24 cellular contexts compared by ENCODE assay signal in genomic region chr5:173715607-173716006, GRCh38.
DNase-seq lines count a peak whose midpoint lies in the region; ATAC-seq, FAIRE-seq and TF ChIP-seq lines count a peak whose summit lies in the region.
"Had no signal": no experiment of that assay in that cellular context is flagged by ENCODE, and none has a peak within 500 bp of the region (broad histone marks: within the 10 kb centered on the region; RNA-seq: fewer than 3 reads in every experiment).

No MANE protein-coding gene starts in this region.

- H3K4me3 ChIP-seq in HEK293 (ENCODE audit: low read depth, low read length) (no peak overlapping the region), H1 (ENCODE audit: extremely low read depth in 1 of 4, insufficient read depth in 2 of 4, low read depth in 3 of 4, low read length in 4 of 4) (no peak overlapping the region)
- H3K4me3 ChIP-seq: gastrocnemius medialis, hepatocyte, thoracic aorta had no signal

- H3K79me1 ChIP-seq in H1 (ENCODE audit: low read depth, low read length), result no peaks in the 10 kb centered on the region

- H3K18ac ChIP-seq in H1 (ENCODE audit: extremely low read depth, low read length), result no peak overlapping the region

- H2AFZ ChIP-seq in H1 (ENCODE audit: low read length), result no peak overlapping the region
- H2AFZ ChIP-seq: hepatocyte had no signal

- no peaks in the 10 kb centered on the region for H3K36me3 Mint-ChIP-seq in osteocyte (ENCODE audit: unreplicated experiment)

- 94% methylated on average over 7 of the region's 7 CpGs; no CpG with 5 or more reads in 1 of the 2 experiments for WGBS in H1 (ENCODE audit: extremely low coverage in 1 of 2, insufficient coverage in 1 of 2, insufficient read length in 1 of 2, insufficient replicate concordance in 2 of 2, low coverage in 1 of 2, low lambda C conversion rate in 2 of 2, missing lambda C conversion rate in 1 of 2), 2 experiments

- no peaks in the 10 kb centered on the region for H3K4me1 ChIP-seq in HEK293 (ENCODE audit: control insufficient read depth, insufficient read depth, low read length)
- peaks cover 0 to 12% (median 2%) of the 10 kb centered on the region in 4 experiments; a peak in 3 of 7 replicates for H3K4me1 ChIP-seq in H1 (replicated peaks in 1 of 4; ENCODE audit: control insufficient read depth in 3 of 4, insufficient read depth in 4 of 4, low read length in 3 of 4)

- CTCF ChIA-PET in HEK293 (lab: Yijun Ruan, JAX), result interaction anchor here (1.4 kb wide), 1 partner anchor 209 kb away, joined by 4 read pairs; no protein-coding TSS in a partner anchor
- CTCF ChIA-PET in H1 (lab: Charles Lee; ENCODE audit: partially characterized antibody), result interaction anchor here (0.6 to 1.3 kb wide), 3 partner anchors 13 to 329 kb away, joined by 3 read pairs; no protein-coding TSS in a partner anchor

- peak; percentile 52 for DNase-seq in OCI-M1 (lab: John Stamatoyannopoulos, UW)
- DNase-seq in H1 (ENCODE audit: low read depth in 1 of 2, low spot score in 2 of 2), result no peak
- peak; percentile 22 for DNase-seq in posterior vena cava (ENCODE audit: low spot score)
- no peak for DNase-seq in osteocyte (ENCODE audit: extremely low spot score, unreplicated experiment)
- no peak for DNase-seq in GM19239 (ENCODE audit: insufficient read length, low spot score)
- DNase-seq: activated CD4-positive, alpha-beta memory T cell treated with anti-CD3 and anti-CD28 coated beads, Interleukin-2, amount 10 ng/mL, durations not matched to agents 7 days and 5 days; activated effector memory CD4-positive, alpha-beta T cell treated with Interleukin-2 at 50 U/mL for 16 hours; effector CD8-positive, alpha-beta T cell; gastrocnemius medialis; GDM1; GOT3; NCI-H1105; NCI-H2029 treated with DMSO at 0.1 percent for 48 hours; NCI-H2227 treated with DMSO at 0.1 percent for 48 hours; NCI-H82; nephron progenitor cell; stimulated activated naive CD8-positive, alpha-beta T cell treated with anti-CD3 and anti-CD28 coated beads, Interleukin-15, Interleukin-2, amounts not matched to agents 100 U/mL and 50 U/mL, for 24 hours; T-helper 9 cell had no signal

- no peak for TF ChIP-seq EP300 in H1 (IDR thresholded peaks at IDR 0.05; ENCODE audit: borderline replicate concordance in 1 of 2, low read depth in 2 of 2, low read length in 2 of 2)

- TF ChIP-seq POLR2A in H1 (IDR thresholded peaks at IDR 0.05; ENCODE audit: control extremely low read depth in 1 of 2, low read depth in 2 of 2, low read length in 2 of 2), result no peak

- no peak overlapping the region for H3K23ac ChIP-seq in H1 (ENCODE audit: insufficient read length)

- H4K8ac ChIP-seq in H1 (ENCODE audit: extremely low read depth, insufficient read depth, low read length), result no peak overlapping the region

- no peaks in the 10 kb centered on the region for H3K27me3 ChIP-seq in H1 (replicated peaks in 1 of 4; ENCODE audit: control insufficient read depth in 3 of 4, extremely low read depth in 1 of 4, insufficient read depth in 3 of 4, low read length in 3 of 4)
- H3K27me3 ChIP-seq: gastrocnemius medialis, hepatocyte had no signal

- peaks cover 41% of the 10 kb centered on the region for H3K4me1 Mint-ChIP-seq in osteocyte (ENCODE audit: unreplicated experiment)
- H3K4me1 Mint-ChIP-seq: activated CD4-positive, alpha-beta memory T cell treated with anti-CD3 and anti-CD28 coated beads, Interleukin-2, amount 10 ng/mL, durations not matched to agents 7 days and 5 days had no signal

- H3K4me2 ChIP-seq in H1 (ENCODE audit: insufficient read depth in 1 of 2, low read depth in 2 of 2, low read length in 2 of 2), result no peak overlapping the region
- H3K4me2 ChIP-seq: hepatocyte had no signal

- peaks cover 4% of the 10 kb centered on the region; the same call in 1 of the 2 replicates for H3K23me2 ChIP-seq in H1 (ENCODE audit: low read depth, low read length)

- H2BK15ac ChIP-seq in H1 (ENCODE audit: low read length), result no peak overlapping the region

- no peak for TF ChIP-seq RAD21 in H1 (IDR thresholded peaks at IDR 0.05 in 1 of 2, conservative IDR thresholded peaks at IDR 0.05 in 1 of 2; ENCODE audit: low read depth in 2 of 2, low read length in 2 of 2)

- FAIRE-seq in H1 (lab: Jason Lieb, UNC) (no peak), GM19239 (lab: Jason Lieb, UNC) (no peak)
- FAIRE-seq: GM18507 had no signal

- no peak overlapping the region for H4K91ac ChIP-seq in H1 (replicated peaks; ENCODE audit: insufficient read length, low read length)

- no peak for ATAC-seq in HG02798 (IDR thresholded peaks at IDR 0.05; ENCODE audit: poor library complexity, unreplicated experiment)
- ATAC-seq: activated CD4-positive, CD25-positive, alpha-beta regulatory T cell treated with anti-CD3 and anti-CD28 coated beads, Interleukin-2, amount 50 U/mL, for 24 hours had no signal

- H2BK120ac ChIP-seq in H1 (replicated peaks; ENCODE audit: low read depth, low read length), result peak overlapping the region; percentile 75

- H3K27ac Mint-ChIP-seq in osteocyte (ENCODE audit: unreplicated experiment), result no peak overlapping the region
- H3K27ac Mint-ChIP-seq: activated CD4-positive, alpha-beta memory T cell treated with anti-CD3 and anti-CD28 coated beads, Interleukin-2, amount 10 ng/mL, durations not matched to agents 7 days and 5 days; nephron progenitor cell had no signal

- H3K27me3 Mint-ChIP-seq in osteocyte (ENCODE audit: unreplicated experiment), result no peaks in the 10 kb centered on the region

- TF ChIP-seq CTCF in HEK293 (tag by site-specific recombination; IDR thresholded peaks at IDR 0.05), result no peak
- no peak for TF ChIP-seq CTCF in H1 (IDR thresholded peaks at IDR 0.05; ENCODE audit: control extremely low read depth in 1 of 3, insufficient read depth in 1 of 3, low read depth in 1 of 3, low read length in 3 of 3)
- TF ChIP-seq CTCF in osteocyte (IDR thresholded peaks at IDR 0.05), result no peak

- H2BK20ac ChIP-seq in H1 (ENCODE audit: low read length), result 0 out of 2 replicates have a peak overlapping the region, but pooled peaks have one; percentile 0

- no peak overlapping the region for H4K5ac ChIP-seq in H1 (ENCODE audit: insufficient read length, low read depth, low read length)

- H3K27ac ChIP-seq in HEK293 (ENCODE audit: extremely low read depth, low read depth, low read length) (no peak overlapping the region), H1 (ENCODE audit: low read depth, low read length) (no peak overlapping the region)
- H3K27ac ChIP-seq: hepatocyte, thoracic aorta had no signal

- H2BK5ac ChIP-seq in H1 (ENCODE audit: low read depth, low read length), result peak overlapping the region; percentile 2; the same call in 1 of the 2 replicates

- intact Hi-C loops in posterior vena cava (cut with DNase I), result no loop called here

- no peak overlapping the region for H3K14ac ChIP-seq in H1 (ENCODE audit: insufficient read length)

- H3K79me2 ChIP-seq in H1 (ENCODE audit: control insufficient read depth in 1 of 2, insufficient read depth in 2 of 2, low read length in 2 of 2), result no peaks in the 10 kb centered on the region
- H3K79me2 ChIP-seq: hepatocyte had no signal

- H3K4ac ChIP-seq in H1 (replicated peaks; ENCODE audit: insufficient read length, low read depth, low read length), result no peak overlapping the region

- POLR2A ChIA-PET in HEK293 (lab: Yijun Ruan, JAX) (no interaction called here), H1 (lab: Charles Lee; ENCODE audit: partially characterized antibody) (no interaction called here)

- H3K36me3 ChIP-seq in HEK293 (ENCODE audit: control insufficient read depth in 2 of 2, insufficient read depth in 1 of 2, low read length in 2 of 2), result no peaks in the 10 kb centered on the region
- no peaks in the 10 kb centered on the region for H3K36me3 ChIP-seq in H1 (ENCODE audit: control insufficient read depth in 2 of 4, insufficient read depth in 4 of 4, low read length in 3 of 4)
- H3K36me3 ChIP-seq: gastrocnemius medialis, thoracic aorta had no signal

- H3K56ac ChIP-seq in H1 (replicated peaks; ENCODE audit: insufficient read length, low read depth, low read length), result no peak overlapping the region

- H3K4me3 Mint-ChIP-seq in osteocyte (ENCODE audit: unreplicated experiment), result no peak overlapping the region
- H3K4me3 Mint-ChIP-seq: activated CD4-positive, alpha-beta memory T cell treated with anti-CD3 and anti-CD28 coated beads, Interleukin-2, amount 10 ng/mL, durations not matched to agents 7 days and 5 days; nephron progenitor cell had no signal

- H2AK5ac ChIP-seq in H1 (ENCODE audit: low read depth, low read length), result no peak overlapping the region

- H4K20me1 ChIP-seq in H1 (replicated peaks in 1 of 2; ENCODE audit: control insufficient read depth in 1 of 2, insufficient read depth in 2 of 2, low read length in 2 of 2), result peaks cover 0 to 2% of the 10 kb centered on the region in 2 experiments

- H3K9me3 Mint-ChIP-seq in osteocyte (ENCODE audit: unreplicated experiment), result no peaks in the 10 kb centered on the region
- H3K9me3 Mint-ChIP-seq: activated CD4-positive, alpha-beta memory T cell treated with anti-CD3 and anti-CD28 coated beads, Interleukin-2, amount 10 ng/mL, durations not matched to agents 7 days and 5 days; nephron progenitor cell had no signal

- peak overlapping the region; percentile 53; the same call in 1 of the 2 replicates for H2BK12ac ChIP-seq in H1 (ENCODE audit: low read depth, low read length)

- H3K9me3 ChIP-seq in HEK293 (ENCODE audit: control insufficient read depth, insufficient read depth, low read depth, low read length), result no peaks in the 10 kb centered on the region
- H3K9me3 ChIP-seq in H1 (ENCODE audit: insufficient read depth in 2 of 2, low read depth in 1 of 2, low read length in 1 of 2), result no peaks in the 10 kb centered on the region
- H3K9me3 ChIP-seq: gastrocnemius medialis, thoracic aorta had no signal

- no peak overlapping the region for H3K9ac ChIP-seq in H1 (replicated peaks in 1 of 4; ENCODE audit: extremely low read depth in 1 of 4, low read depth in 3 of 4, low read length in 3 of 4)

TF ChIP-seq in HEK293, 187 proteins besides CTCF, POLR2A, EP300 and RAD21 (continues in another document):
- peak; percentile 57 for TF ChIP-seq ZBTB17 (tag by site-specific recombination; IDR thresholded peaks at IDR 0.05)

TF ChIP-seq in H1, 55 proteins besides CTCF, POLR2A, EP300 and RAD21 (continues in another document):
- TF ChIP-seq CHD2 (IDR thresholded peaks at IDR 0.05; ENCODE audit: low read length) (no peak), RXRA (IDR thresholded peaks at IDR 0.05; ENCODE audit: insufficient read depth, low read depth, low read length) (no peak), SIX5 (IDR thresholded peaks at IDR 0.05; ENCODE audit: low read depth, low read length) (no peak), SP1 (IDR thresholded peaks at IDR 0.05; ENCODE audit: low read depth, low read length) (no peak)
- TF ChIP-seq, protein P1, sequence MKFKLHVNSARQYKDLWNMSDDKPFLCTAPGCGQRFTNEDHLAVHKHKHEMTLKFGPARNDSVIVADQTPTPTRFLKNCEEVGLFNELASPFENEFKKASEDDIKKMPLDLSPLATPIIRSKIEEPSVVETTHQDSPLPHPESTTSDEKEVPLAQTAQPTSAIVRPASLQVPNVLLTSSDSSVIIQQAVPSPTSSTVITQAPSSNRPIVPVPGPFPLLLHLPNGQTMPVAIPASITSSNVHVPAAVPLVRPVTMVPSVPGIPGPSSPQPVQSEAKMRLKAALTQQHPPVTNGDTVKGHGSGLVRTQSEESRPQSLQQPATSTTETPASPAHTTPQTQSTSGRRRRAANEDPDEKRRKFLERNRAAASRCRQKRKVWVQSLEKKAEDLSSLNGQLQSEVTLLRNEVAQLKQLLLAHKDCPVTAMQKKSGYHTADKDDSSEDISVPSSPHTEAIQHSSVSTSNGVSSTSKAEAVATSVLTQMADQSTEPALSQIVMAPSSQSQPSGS (IDR thresholded peaks at IDR 0.05; ENCODE audit: low read length), result no peak

Comparison
In these comparisons a context has a peak if more than half of its experiments do, and no peak if none do; other contexts are left out.
1. DNase-seq: peak in OCI-M1 (single experiment) and posterior vena cava (single experiment); none in H1 (0 of 2), osteocyte (single experiment) and GM19239 (single experiment).